Comparison of ENCODE assay signal across 10 cellular contexts in the genomic region with DNA sequence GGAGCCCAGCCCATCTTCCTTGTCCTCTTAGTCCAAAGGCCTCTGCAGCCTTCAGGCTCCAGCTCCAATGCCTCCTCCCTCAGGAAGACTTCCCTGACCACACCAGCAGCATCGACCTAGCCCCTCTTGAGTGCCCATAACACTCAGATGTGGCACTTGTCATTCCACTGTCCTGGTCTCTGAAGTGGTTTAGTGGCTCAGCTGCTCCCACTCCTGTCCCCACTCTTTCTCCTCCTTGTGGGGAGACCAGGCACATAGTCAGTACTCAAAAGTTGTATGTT.
A peak's percentile ranks its signal among the peaks of the same experiment; 100 is the strongest.
DNase-seq lines count a peak whose midpoint lies in the region; ATAC-seq, FAIRE-seq and TF ChIP-seq lines count a peak whose summit lies in the region.
"Had no signal": no experiment of that assay in that cellular context is flagged by ENCODE, and none has a peak within 500 bp of the region (broad histone marks: within the 10 kb centered on the region; RNA-seq: fewer than 3 reads in every experiment).

No MANE protein-coding gene starts in this region.

- peaks cover 2 to 8% of the 10 kb centered on the region in 2 donors for H3K36me3 Mint-ChIP-seq in activated T-cell treated with anti-CD3 and anti-CD28 coated beads, Interleukin-2, amount 50 U/mL, for 72 hours (ENCODE audit: insufficient read depth in 2 of 2)
- peaks cover 27% of the 10 kb centered on the region for H3K36me3 Mint-ChIP-seq in astrocyte (ENCODE audit: low read depth, unreplicated experiment)

- peak overlapping the region; percentile 1 for H3K27ac ChIP-seq in astrocyte (ENCODE audit: low read depth, low read length)
- peak overlapping the region; percentile 85 for H3K27ac ChIP-seq in muscle layer of duodenum (ENCODE audit: low read length)
- H3K27ac ChIP-seq in tibial nerve = peak overlapping the region; percentile 70 to 92 (median 77)

- no peak overlapping the region for H3K4me3 Mint-ChIP-seq in activated T-cell treated with anti-CD3 and anti-CD28 coated beads, Interleukin-2, amount 50 U/mL, for 72 hours
- no peak overlapping the region for H3K4me3 Mint-ChIP-seq in astrocyte (ENCODE audit: unreplicated experiment)

- H3K79me2 ChIP-seq in astrocyte (ENCODE audit: insufficient read depth, low read length) = no peaks in the 10 kb centered on the region

- peak overlapping the region; percentile 28 for H3K9ac ChIP-seq in astrocyte (ENCODE audit: low read length)

- TF ChIP-seq CTCF in astrocyte (IDR thresholded peaks at IDR 0.05; ENCODE audit: insufficient read depth, low read depth, low read length) (no peak), tibial nerve (IDR thresholded peaks at IDR 0.05) (no peak)

- H3K27me3 Mint-ChIP-seq in activated T-cell treated with anti-CD3 and anti-CD28 coated beads, Interleukin-2, amount 50 U/mL, for 72 hours (ENCODE audit: low read depth) = no peaks in the 10 kb centered on the region
- H3K27me3 Mint-ChIP-seq in astrocyte (ENCODE audit: low read depth, unreplicated experiment) = no peaks in the 10 kb centered on the region

- H3K4me1 ChIP-seq in astrocyte (ENCODE audit: insufficient read depth, low read length) (peaks cover 38% of the 10 kb centered on the region), muscle layer of duodenum (ENCODE audit: control insufficient read depth in 1 of 2, insufficient read depth in 2 of 2, low read length in 2 of 2) (peaks cover 41 to 52% of the 10 kb centered on the region in 2 donors), tibial nerve (peaks cover 16 to 97% (median 61%) of the 10 kb centered on the region in 4 donors)

- ATAC-seq in activated T-cell treated with anti-CD3 and anti-CD28 coated beads, Interleukin-2, amount 50 U/mL, for 72 hours (replicated peaks in 1 of 2) = peak in 1 of 2 donors; percentile 21
- ATAC-seq in HG03095 (IDR thresholded peaks at IDR 0.05; ENCODE audit: unreplicated experiment) (no peak), GM18870 (IDR thresholded peaks at IDR 0.05; ENCODE audit: unreplicated experiment) (no peak)
- ATAC-seq: activated CD4-positive, CD25-positive, alpha-beta regulatory T cell treated with anti-CD3 and anti-CD28 coated beads, Interleukin-2, amount 50 U/mL, for 24 hours had no signal

- no peaks in the 10 kb centered on the region for H3K9me3 ChIP-seq in astrocyte (ENCODE audit: insufficient read depth, low read depth, low read length)
- no peaks in the 10 kb centered on the region for H3K9me3 ChIP-seq in muscle layer of duodenum (ENCODE audit: control insufficient read depth in 1 of 2, low read length in 2 of 2)
- H3K9me3 ChIP-seq in tibial nerve = no peaks in the 10 kb centered on the region

- 50 to 59% methylated on average over 1 of the region's 1 CpG for WGBS in tibial nerve, 2 donors

- no peaks in the 10 kb centered on the region for H4K20me1 ChIP-seq in astrocyte (ENCODE audit: insufficient read depth, low read length)

- H2AFZ ChIP-seq in astrocyte (ENCODE audit: low read depth, low read length) = no peak overlapping the region

- H3K4me1 Mint-ChIP-seq in activated T-cell treated with anti-CD3 and anti-CD28 coated beads, Interleukin-2, amount 50 U/mL, for 72 hours (ENCODE audit: low read depth) = peaks cover 24% of the 10 kb centered on the region
- H3K4me1 Mint-ChIP-seq in astrocyte (ENCODE audit: low read depth, unreplicated experiment) = peaks cover 25% of the 10 kb centered on the region

- H3K4me2 ChIP-seq in astrocyte (ENCODE audit: low read length) = peak overlapping the region; percentile 66

- no peak for TF ChIP-seq EP300 in tibial nerve (IDR thresholded peaks at IDR 0.05)

- H3K27me3 ChIP-seq in astrocyte (ENCODE audit: insufficient read depth, low read length) (no peaks in the 10 kb centered on the region), muscle layer of duodenum (ENCODE audit: low read depth, low read length) (no peaks in the 10 kb centered on the region), tibial nerve (no peaks in the 10 kb centered on the region)

- no peak for FAIRE-seq in astrocyte (lab: Jason Lieb, UNC)
- FAIRE-seq: H54 had no signal

- peaks cover 7% of the 10 kb centered on the region for H3K36me3 ChIP-seq in astrocyte (ENCODE audit: insufficient read depth, low read length)
- peaks cover 8 to 9% of the 10 kb centered on the region in 2 donors for H3K36me3 ChIP-seq in muscle layer of duodenum (ENCODE audit: control insufficient read depth in 1 of 2, insufficient read depth in 2 of 2, low read length in 2 of 2)
- peaks cover 0 to 28% (median 0%) of the 10 kb centered on the region in 3 donors for H3K36me3 ChIP-seq in tibial nerve

- H3K4me3 ChIP-seq in astrocyte (ENCODE audit: insufficient read depth, low read depth, low read length) (no peak overlapping the region), muscle layer of duodenum (ENCODE audit: low read depth in 1 of 2, low read length in 2 of 2) (peak overlapping the region in 1 of 2 donors; percentile 10), tibial nerve (no peak overlapping the region)

- peak overlapping the region; percentile 39 for H3K27ac Mint-ChIP-seq in activated T-cell treated with anti-CD3 and anti-CD28 coated beads, Interleukin-2, amount 50 U/mL, for 72 hours
- H3K27ac Mint-ChIP-seq in astrocyte (ENCODE audit: unreplicated experiment) = peak overlapping the region; percentile 94

- H3K9me3 Mint-ChIP-seq in activated T-cell treated with anti-CD3 and anti-CD28 coated beads, Interleukin-2, amount 50 U/mL, for 72 hours = no peaks in the 10 kb centered on the region
- H3K9me3 Mint-ChIP-seq in astrocyte (ENCODE audit: unreplicated experiment) = no peaks in the 10 kb centered on the region

- no peak for TF ChIP-seq POLR2A in tibial nerve (IDR thresholded peaks at IDR 0.05)

- no peak for DNase-seq in activated T-cell treated with anti-CD3 and anti-CD28 coated beads, Interleukin-2, amount 50 U/mL, for 72 hours
- no peak for DNase-seq in activated T-cell treated with anti-CD3 and anti-CD28 coated beads, Interleukin-2, amount 50 U/mL, for 48 hours
- DNase-seq in astrocyte (ENCODE audit: low read depth) (no peak), tibial nerve (ENCODE audit: low spot score in 2 of 2) (no peak), DMS 273 treated with DMSO at 0.1 percent for 48 hours (lab: John Stamatoyannopoulos, UW) (no peak)

Comparison
In these comparisons a context has a peak if more than half of its experiments do, and no peak if none do; other contexts are left out.
1. H3K27ac ChIP-seq: peak in every context shown above with its lines; median percentile 85 in muscle layer of duodenum; 77 in tibial nerve; 1 in astrocyte.